Comparison of ENCODE assay signal across 8 cellular contexts in genomic region chr22:36419177-36419911, GRCh38. TPM values are rescaled to one million over a fixed set of nuclear protein-coding genes. Genes with fewer than 3 reads are reported as not detected.
DNase-seq lines count a peak whose midpoint lies in the region; ATAC-seq, FAIRE-seq and TF ChIP-seq lines count a peak whose summit lies in the region.

No MANE protein-coding gene starts in this region.

- CTCF ChIA-PET in HEK293 (lab: Yijun Ruan, JAX): no interaction called here

- 0 out of 2 replicates have a peak, but pooled peaks cover 2% of the 10 kb centered on the region for H3K4me1 ChIP-seq in HEK293 (ENCODE audit: control insufficient read depth, insufficient read depth, low read length)

- peaks cover 21% of the 10 kb centered on the region for H3K4me1 Mint-ChIP-seq in activated naive CD8-positive, alpha-beta T cell treated with anti-CD3 and anti-CD28 coated beads, Interleukin-2, amount 10 ng/mL, durations not matched to agents 7 days and 5 days
- H3K4me1 Mint-ChIP-seq in stimulated activated naive CD8-positive, alpha-beta T cell treated with anti-CD3 and anti-CD28 coated beads, Interleukin-15, amount 100 ng/mL, for 72 hours: peaks cover 30% of the 10 kb centered on the region

- H3K36me3 ChIP-seq in HEK293 (ENCODE audit: control insufficient read depth in 2 of 2, insufficient read depth in 1 of 2, low read length in 2 of 2): no peaks in the 10 kb centered on the region

- DNase-seq in AG09319 (ENCODE audit: extremely low read depth, low read depth) (peak; percentile 74), islet precursor cell (peak; percentile 90), GF-D8 (lab: John Stamatoyannopoulos, UW) (no peak), RCC 7860 (ENCODE audit: low spot score) (no peak)
- no peak for DNase-seq in activated naive CD8-positive, alpha-beta T cell treated with anti-CD3 and anti-CD28 coated beads, Interleukin-2, amount 10 ng/mL, durations not matched to agents 7 days and 5 days
- no peak for DNase-seq in stimulated activated naive CD8-positive, alpha-beta T cell treated with anti-CD3 and anti-CD28 coated beads, Interleukin-15, amount 100 ng/mL, for 72 hours

- FAIRE-seq in RCC 7860 (lab: Jason Lieb, UNC): no peak

- no peaks in the 10 kb centered on the region for H3K27me3 Mint-ChIP-seq in activated naive CD8-positive, alpha-beta T cell treated with anti-CD3 and anti-CD28 coated beads, Interleukin-2, amount 10 ng/mL, durations not matched to agents 7 days and 5 days
- no peaks in the 10 kb centered on the region for H3K27me3 Mint-ChIP-seq in stimulated activated naive CD8-positive, alpha-beta T cell treated with anti-CD3 and anti-CD28 coated beads, Interleukin-15, amount 100 ng/mL, for 72 hours

- no peak overlapping the region for H3K4me3 ChIP-seq in HEK293 (ENCODE audit: low read depth, low read length)

- ATAC-seq in activated naive CD8-positive, alpha-beta T cell treated with anti-CD3 and anti-CD28 coated beads, Interleukin-2, amount 10 ng/mL, durations not matched to agents 7 days and 5 days (ENCODE audit: low read depth): no peak
- ATAC-seq in stimulated activated naive CD8-positive, alpha-beta T cell treated with anti-CD3 and anti-CD28 coated beads, Interleukin-15, amount 100 ng/mL, for 72 hours: peak; percentile 35
- ATAC-seq in HG03342 (IDR thresholded peaks at IDR 0.05; ENCODE audit: unreplicated experiment): no peak

- POLR2A ChIA-PET in HEK293 (lab: Yijun Ruan, JAX): interaction anchor here (1.1 to 1.4 kb wide), 3 partner anchors 9 to 88 kb away, joined by 3 read pairs; no protein-coding TSS in a partner anchor
- POLR2A ChIA-PET in activated naive CD8-positive, alpha-beta T cell treated with anti-CD3 and anti-CD28 coated beads, Interleukin-2, amount 10 ng/mL, durations not matched to agents 7 days and 5 days (lab: Charles Lee): interaction anchor here (0.7 to 1.1 kb wide), 3 partner anchors 13 to 127 kb away, joined by 3 to 4 read pairs (median 3); partner anchors contain the start of gene MYH9

- peak overlapping the region; percentile 62 for H3K4me3 Mint-ChIP-seq in activated naive CD8-positive, alpha-beta T cell treated with anti-CD3 and anti-CD28 coated beads, Interleukin-2, amount 10 ng/mL, durations not matched to agents 7 days and 5 days
- H3K4me3 Mint-ChIP-seq in stimulated activated naive CD8-positive, alpha-beta T cell treated with anti-CD3 and anti-CD28 coated beads, Interleukin-15, amount 100 ng/mL, for 72 hours: peak overlapping the region; percentile 67 to 76

- H3K27ac Mint-ChIP-seq in activated naive CD8-positive, alpha-beta T cell treated with anti-CD3 and anti-CD28 coated beads, Interleukin-2, amount 10 ng/mL, durations not matched to agents 7 days and 5 days: peak overlapping the region; percentile 71
- H3K27ac Mint-ChIP-seq in stimulated activated naive CD8-positive, alpha-beta T cell treated with anti-CD3 and anti-CD28 coated beads, Interleukin-15, amount 100 ng/mL, for 72 hours: peak overlapping the region; percentile 50 to 91

- TF ChIP-seq CTCF in AG09319 (IDR thresholded peaks at IDR 0.05; ENCODE audit: low read depth, low read length) (no peak), HEK293 (tag by site-specific recombination; IDR thresholded peaks at IDR 0.05) (no peak)

- H3K27ac ChIP-seq in HEK293 (ENCODE audit: extremely low read depth, low read depth, low read length): peak overlapping the region; percentile 70

- H3K9me3 Mint-ChIP-seq in activated naive CD8-positive, alpha-beta T cell treated with anti-CD3 and anti-CD28 coated beads, Interleukin-2, amount 10 ng/mL, durations not matched to agents 7 days and 5 days: no peaks in the 10 kb centered on the region
- H3K9me3 Mint-ChIP-seq in stimulated activated naive CD8-positive, alpha-beta T cell treated with anti-CD3 and anti-CD28 coated beads, Interleukin-15, amount 100 ng/mL, for 72 hours: no peaks in the 10 kb centered on the region

- no peaks in the 10 kb centered on the region for H3K36me3 Mint-ChIP-seq in activated naive CD8-positive, alpha-beta T cell treated with anti-CD3 and anti-CD28 coated beads, Interleukin-2, amount 10 ng/mL, durations not matched to agents 7 days and 5 days

- H3K9me3 ChIP-seq in HEK293 (ENCODE audit: control insufficient read depth, insufficient read depth, low read depth, low read length): no peaks in the 10 kb centered on the region

TF ChIP-seq in HEK293, 187 proteins besides CTCF, POLR2A, EP300 and RAD21 (continues in another document):
- TF ChIP-seq ZIC2 (tag by site-specific recombination; IDR thresholded peaks at IDR 0.05): peak; percentile 45
- TF ChIP-seq FEZF1 (tag by site-specific recombination; IDR thresholded peaks at IDR 0.05): peak; percentile 70
- no peak for TF ChIP-seq ZNF239 (tag by site-specific recombination; IDR thresholded peaks at IDR 0.05)
- TF ChIP-seq ZNF626 (tag by site-specific recombination; IDR thresholded peaks at IDR 0.05): no peak
- no peak for TF ChIP-seq GLI2 (tag by site-specific recombination; IDR thresholded peaks at IDR 0.05; ENCODE audit: borderline replicate concordance, low read depth)
- TF ChIP-seq ZEB2 (tag by site-specific recombination; IDR thresholded peaks at IDR 0.05): 0 out of 2 replicates have a peak, but pooled peaks have one; percentile 19
- TF ChIP-seq ZSCAN4 (tag by site-specific recombination; IDR thresholded peaks at IDR 0.05): no peak
- no peak for TF ChIP-seq ZNF26 (tag by site-specific recombination; IDR thresholded peaks at IDR 0.05)
- no peak for TF ChIP-seq BCL11B (tag by site-specific recombination; IDR thresholded peaks at IDR 0.05; ENCODE audit: low read depth)
- TF ChIP-seq ZNF202 (tag by site-specific recombination; IDR thresholded peaks at IDR 0.05; ENCODE audit: borderline replicate concordance): no peak
- no peak for TF ChIP-seq ZNF354C (tag by site-specific recombination; IDR thresholded peaks at IDR 0.05; ENCODE audit: borderline replicate concordance, low read depth)
- TF ChIP-seq MZF1 (tag by site-specific recombination; IDR thresholded peaks at IDR 0.05; ENCODE audit: borderline replicate concordance): peak; percentile 46; the same call in 1 of the 2 replicates
- TF ChIP-seq PRDM1 (tag by site-specific recombination; IDR thresholded peaks at IDR 0.05): peak; percentile 58; the same call in 1 of the 2 replicates
- TF ChIP-seq OSR2 (tag by site-specific recombination; IDR thresholded peaks at IDR 0.05): no peak
- peak; percentile 89 for TF ChIP-seq PRDM10 (tag by site-specific recombination; IDR thresholded peaks at IDR 0.05)
- TF ChIP-seq ZNF140 (tag by site-specific recombination; IDR thresholded peaks at IDR 0.05): no peak

RNA-seq across cellular contexts. Expression of gene MYH9, which starts 31.6 kb away (rescaled TPM):
- 100 to 1,000 TPM; 803 to 821 TPM for total RNA-seq in activated naive CD8-positive, alpha-beta T cell treated with anti-CD3 and anti-CD28 coated beads, Interleukin-2, amount 10 ng/mL, durations not matched to agents 7 days and 5 days

Comparison
In these comparisons a context has a peak if more than half of its experiments do, and no peak if none do; other contexts are left out.
1. DNase-seq: peak in AG09319 (single experiment) and islet precursor cell (single experiment); none in activated naive CD8-positive, alpha-beta T cell treated with anti-CD3 and anti-CD28 coated beads, Interleukin-2, amount 10 ng/mL, durations not matched to agents 7 days and 5 days (single experiment), stimulated activated naive CD8-positive, alpha-beta T cell treated with anti-CD3 and anti-CD28 coated beads, Interleukin-15, amount 100 ng/mL, for 72 hours (0 of 2), GF-D8 (single experiment) and RCC 7860 (single experiment).